In the genomic region with DNA sequence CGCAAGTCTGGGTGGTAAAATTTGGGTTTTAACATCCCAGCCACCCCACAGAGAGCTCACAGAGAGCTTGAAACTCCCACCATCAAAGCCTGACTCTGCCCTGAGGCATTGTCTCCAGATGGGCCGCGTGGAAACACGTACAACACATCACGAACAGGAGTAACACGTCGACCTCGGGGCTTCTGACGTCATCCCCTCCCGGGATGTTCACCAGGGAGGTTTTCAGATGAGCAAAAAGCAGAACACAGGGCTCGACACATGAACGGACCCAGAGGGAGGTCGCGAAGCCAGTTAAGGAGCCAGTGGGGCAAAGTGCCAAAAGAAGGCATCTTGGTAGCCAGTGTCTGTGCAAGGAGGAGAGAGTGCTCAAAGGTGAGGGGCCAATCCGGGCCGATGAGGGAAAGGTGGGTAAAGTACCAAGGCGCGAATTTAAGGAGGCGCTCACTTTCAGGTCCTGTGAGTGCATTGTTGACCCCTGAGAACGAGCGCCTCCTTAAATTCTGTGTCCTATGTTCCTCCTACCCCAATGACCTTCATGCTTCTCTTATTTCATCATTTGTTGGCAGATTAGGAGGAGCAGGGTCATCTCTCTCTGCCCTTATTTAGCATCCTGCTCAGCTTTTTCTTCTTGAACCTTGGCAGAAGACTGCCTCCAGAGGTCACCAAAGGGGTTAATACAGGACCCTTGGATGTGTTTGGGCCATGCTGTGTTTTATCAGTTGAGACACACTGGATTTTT, we compare ENCODE assay signal across 2 cellular contexts.
TF ChIP-seq lines count a peak whose summit lies in the region.

No MANE protein-coding gene starts in this region.

TF ChIP-seq in A549, 52 proteins besides CTCF, POLR2A, EP300 and RAD21:
- TF ChIP-seq, protein P1, sequence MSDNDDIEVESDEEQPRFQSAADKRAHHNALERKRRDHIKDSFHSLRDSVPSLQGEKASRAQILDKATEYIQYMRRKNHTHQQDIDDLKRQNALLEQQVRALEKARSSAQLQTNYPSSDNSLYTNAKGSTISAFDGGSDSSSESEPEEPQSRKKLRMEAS (IDR thresholded peaks at IDR 0.05): no peak
- no peak for TF ChIP-seq MAZ (IDR thresholded peaks at IDR 0.05; ENCODE audit: borderline replicate concordance, low read depth, low read length)
- TF ChIP-seq RFX5 (IDR thresholded peaks at IDR 0.05): no peak
- TF ChIP-seq SREBF2 (IDR thresholded peaks at IDR 0.05): no peak

TF ChIP-seq in HepG2, 621 proteins besides CTCF, POLR2A, EP300 and RAD21:
- TF ChIP-seq ZNF24 (IDR thresholded peaks at IDR 0.05): no peak
- TF ChIP-seq CREB1 (IDR thresholded peaks at IDR 0.05): peak; percentile 93
- no peak for TF ChIP-seq CREB1 (CRISPR knock-in tag; IDR thresholded peaks at IDR 0.05)
- TF ChIP-seq POLR2G (IDR thresholded peaks at IDR 0.05; ENCODE audit: low read depth, low read length): no peak
- TF ChIP-seq ATF7 (IDR thresholded peaks at IDR 0.05): peak; percentile 86
- no peak for TF ChIP-seq ATF7 (CRISPR knock-in tag; IDR thresholded peaks at IDR 0.05)
